In genomic region chr15:86915811-86916331, GRCh38 we compare ENCODE assay signal across 8 cellular contexts.
DNase-seq lines count a peak whose midpoint lies in the region; ATAC-seq and TF ChIP-seq lines count a peak whose summit lies in the region.

No MANE protein-coding gene starts in this region.

- CTCF ChIA-PET in RWPE1 (lab: Yijun Ruan, JAX): no interaction called here

- H3K36me3 Mint-ChIP-seq in osteocyte (ENCODE audit: unreplicated experiment): no peaks in the 10 kb centered on the region
- H3K36me3 Mint-ChIP-seq in naive thymus-derived CD8-positive, alpha-beta T cell: no peaks in the 10 kb centered on the region

- no peak overlapping the region for H3K27ac Mint-ChIP-seq in osteocyte (ENCODE audit: unreplicated experiment)
- H3K27ac Mint-ChIP-seq in naive thymus-derived CD8-positive, alpha-beta T cell: no peak overlapping the region

- POLR2A ChIA-PET in RWPE1 (lab: Yijun Ruan, JAX; ENCODE audit: low non-redundant PET): no interaction called here
- POLR2A ChIA-PET in naive thymus-derived CD8-positive, alpha-beta T cell (lab: Charles Lee): no interaction called here

- DNase-seq in AG20443 (ENCODE audit: low spot score) (peak; percentile 73), HS-27A (ENCODE audit: low read depth) (peak; percentile 26), RWPE1 (ENCODE audit: low spot score) (peak; percentile 59), fibroblast of pulmonary artery (ENCODE audit: low read depth) (peak; percentile 58), osteocyte (ENCODE audit: extremely low spot score, unreplicated experiment) (no peak)
- DNase-seq in naive thymus-derived CD8-positive, alpha-beta T cell: no peak

- no peak overlapping the region for H3K4me3 ChIP-seq in fibroblast of pulmonary artery (replicated peaks; ENCODE audit: low read depth, low read length)

- peak; percentile 55 for TF ChIP-seq CTCF in RWPE1 (conservative IDR thresholded peaks at IDR 0.05; ENCODE audit: low read depth)
- peak; percentile 47 for TF ChIP-seq CTCF in fibroblast of pulmonary artery (IDR thresholded peaks at IDR 0.05; ENCODE audit: low read length, missing control alignments)
- peak; percentile 46 for TF ChIP-seq CTCF in osteocyte (IDR thresholded peaks at IDR 0.05)

- H3K4me1 Mint-ChIP-seq in osteocyte (ENCODE audit: unreplicated experiment): no peaks in the 10 kb centered on the region
- H3K4me1 Mint-ChIP-seq in naive thymus-derived CD8-positive, alpha-beta T cell: no peaks in the 10 kb centered on the region

- H3K27me3 Mint-ChIP-seq in osteocyte (ENCODE audit: unreplicated experiment): no peaks in the 10 kb centered on the region
- H3K27me3 Mint-ChIP-seq in naive thymus-derived CD8-positive, alpha-beta T cell: peaks cover 2 to 42% (median 7%) of the 10 kb centered on the region in 5 donors

- H3K4me3 Mint-ChIP-seq in osteocyte (ENCODE audit: unreplicated experiment): no peak overlapping the region
- no peak overlapping the region for H3K4me3 Mint-ChIP-seq in naive thymus-derived CD8-positive, alpha-beta T cell

- no peak for ATAC-seq in GM21447 (IDR thresholded peaks at IDR 0.05; ENCODE audit: unreplicated experiment)
- no peak for ATAC-seq in GM19395 (IDR thresholded peaks at IDR 0.05; ENCODE audit: unreplicated experiment)
- no peak for ATAC-seq in naive thymus-derived CD8-positive, alpha-beta T cell

- H3K27ac ChIP-seq in RWPE1: no peak overlapping the region

- no peaks in the 10 kb centered on the region for H3K9me3 Mint-ChIP-seq in osteocyte (ENCODE audit: unreplicated experiment)
- H3K9me3 Mint-ChIP-seq in naive thymus-derived CD8-positive, alpha-beta T cell: no peaks in the 10 kb centered on the region

Comparison
In these comparisons a context has a peak if more than half of its experiments do, and no peak if none do; other contexts are left out.
1. DNase-seq: peak in AG20443 (single experiment), HS-27A (single experiment), RWPE1 (single experiment) and fibroblast of pulmonary artery (single experiment); none in osteocyte (single experiment) and naive thymus-derived CD8-positive, alpha-beta T cell (0 of 10).
2. Peak in every context shown above with its lines, with median percentiles within 50 percentile points of each other: CTCF ChIP-seq.